In genomic region chr2:221097568-221097915, GRCh38 we compare ENCODE assay signal across 16 cellular contexts.
DNase-seq lines count a peak whose midpoint lies in the region; TF ChIP-seq lines count a peak whose summit lies in the region.
"Had no signal": no experiment of that assay in that cellular context is flagged by ENCODE, and none has a peak within 500 bp of the region (broad histone marks: within the 10 kb centered on the region; RNA-seq: fewer than 3 reads in every experiment).

No MANE protein-coding gene starts in this region.

- no peaks in the 10 kb centered on the region for H3K4me1 Mint-ChIP-seq in osteocyte (ENCODE audit: unreplicated experiment)
- H3K4me1 Mint-ChIP-seq: IgD-negative memory B cell had no signal

- H3K4me3 ChIP-seq in epithelial cell of esophagus (ENCODE audit: low read length): no peak overlapping the region
- no peak overlapping the region for H3K4me3 ChIP-seq in skeletal muscle cell (ENCODE audit: low read depth, low read length)
- H3K4me3 ChIP-seq: colonic mucosa, left lung, skin epidermis had no signal

- H3K27me3 Mint-ChIP-seq in osteocyte (ENCODE audit: unreplicated experiment): no peaks in the 10 kb centered on the region
- H3K27me3 Mint-ChIP-seq: IgD-negative memory B cell had no signal

- no peak for TF ChIP-seq CTCF in epithelial cell of esophagus (IDR thresholded peaks at IDR 0.05; ENCODE audit: insufficient read depth, low read depth, low read length, missing control alignments)
- no peak for TF ChIP-seq CTCF in osteocyte (IDR thresholded peaks at IDR 0.05)

- DNase-seq in H4 (ENCODE audit: low spot score) (peak; percentile 71), RKO (ENCODE audit: low spot score) (peak; percentile 67), epithelial cell of esophagus (ENCODE audit: low read depth) (peak; percentile 88), skeletal muscle cell (ENCODE audit: low read depth) (peak; percentile 34), osteocyte (ENCODE audit: extremely low spot score, unreplicated experiment) (no peak), amygdala (lab: John Stamatoyannopoulos, UW) (no peak), NCI-H187 treated with DMSO at 0.1 percent for 48 hours (lab: John Stamatoyannopoulos, UW) (no peak)
- DNase-seq: activated CD4-positive, alpha-beta T cell treated with anti-CD3 and anti-CD28 coated beads, Interleukin-2, amount 50 U/mL, for 4 hours; activated gamma-delta T cell; colonic mucosa; DMS53; H7; left lung; nephron progenitor cell had no signal

- no peak overlapping the region for H3K4me3 Mint-ChIP-seq in osteocyte (ENCODE audit: unreplicated experiment)
- H3K4me3 Mint-ChIP-seq: IgD-negative memory B cell, nephron progenitor cell had no signal

- no peaks in the 10 kb centered on the region for H3K9me3 Mint-ChIP-seq in osteocyte (ENCODE audit: unreplicated experiment)
- H3K9me3 Mint-ChIP-seq: IgD-negative memory B cell, nephron progenitor cell had no signal

- H3K27ac Mint-ChIP-seq in osteocyte (ENCODE audit: unreplicated experiment): no peak overlapping the region
- H3K27ac Mint-ChIP-seq: IgD-negative memory B cell, nephron progenitor cell had no signal

- no peaks in the 10 kb centered on the region for H3K36me3 Mint-ChIP-seq in osteocyte (ENCODE audit: unreplicated experiment)
- H3K36me3 Mint-ChIP-seq: IgD-negative memory B cell had no signal

Comparison
In these comparisons a context has a peak if more than half of its experiments do, and no peak if none do; other contexts are left out.
1. DNase-seq: peak in H4 (single experiment), RKO (single experiment), epithelial cell of esophagus (single experiment) and skeletal muscle cell (single experiment); none in osteocyte (single experiment), amygdala (0 of 56) and NCI-H187 treated with DMSO at 0.1 percent for 48 hours (single experiment).